Comparison of ENCODE assay signal across 18 cellular contexts in the genomic region with DNA sequence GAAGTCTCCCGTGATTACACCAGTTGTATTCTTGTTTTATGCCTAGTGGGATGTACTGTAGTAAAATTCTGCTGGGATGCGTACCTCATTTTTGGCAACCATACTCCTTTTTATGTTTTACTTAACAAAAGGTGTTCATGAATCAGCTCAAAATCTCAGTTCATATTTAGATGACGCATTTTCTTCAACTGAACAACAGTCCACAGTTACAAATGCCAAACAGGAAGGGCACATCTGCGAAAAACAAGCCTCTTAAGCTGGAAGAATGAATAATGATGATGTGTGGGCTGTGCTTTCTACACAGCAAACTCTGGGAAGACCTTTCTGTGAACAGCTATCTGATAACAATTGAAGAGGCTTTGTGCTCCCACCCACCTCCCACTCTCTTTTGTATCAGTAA.
DNase-seq lines count a peak whose midpoint lies in the region; ATAC-seq and TF ChIP-seq lines count a peak whose summit lies in the region.
"Had no signal": no experiment of that assay in that cellular context is flagged by ENCODE, and none has a peak within 500 bp of the region (broad histone marks: within the 10 kb centered on the region; RNA-seq: fewer than 3 reads in every experiment).

No MANE protein-coding gene starts in this region.

- no peaks in the 10 kb centered on the region for H3K4me1 ChIP-seq in adipocyte (ENCODE audit: control insufficient read depth, insufficient read depth, low read length)
- H3K4me1 ChIP-seq in uterus: no peaks in the 10 kb centered on the region
- H3K4me1 ChIP-seq: heart left ventricle had no signal

- no peak for DNase-seq in activated T-cell treated with anti-CD3 and anti-CD28 coated beads, Interleukin-2, amount 50 U/mL, for 72 hours
- no peak for DNase-seq in activated T-cell treated with anti-CD3 and anti-CD28 coated beads, Interleukin-2, amount 50 U/mL, for 24 hours
- DNase-seq in adipocyte (ENCODE audit: low read depth) (no peak), fibroblast of villous mesenchyme (ENCODE audit: low read depth) (peak; percentile 35), uterus (peak in 1 of 2 donors; percentile 23), amniotic stem cell (lab: John Stamatoyannopoulos, UW) (no peak), HT-29 (ENCODE audit: low spot score) (no peak)
- DNase-seq: activated gamma-delta T cell treated with Interleukin-2 at 50 U/mL for 16 hours; CD4-positive, alpha-beta T cell; cortex of kidney; H7; heart left ventricle; NCI-H1436 treated with DMSO at 0.1 percent for 48 hours; NCI-H226 had no signal

- H3K27me3 ChIP-seq in adipocyte (replicated peaks; ENCODE audit: control insufficient read depth, insufficient read depth, low read length): no peaks in the 10 kb centered on the region
- H3K27me3 ChIP-seq in uterus: no peaks in the 10 kb centered on the region

- ATAC-seq in activated T-cell treated with anti-CD3 and anti-CD28 coated beads, Interleukin-2, amount 50 U/mL, for 72 hours (replicated peaks in 1 of 2): peak; percentile 31 to 61
- no peak for ATAC-seq in GM21717 (IDR thresholded peaks at IDR 0.05; ENCODE audit: unreplicated experiment)
- ATAC-seq: heart left ventricle, WTC11 had no signal

- H3K36me3 Mint-ChIP-seq in activated T-cell treated with anti-CD3 and anti-CD28 coated beads, Interleukin-2, amount 50 U/mL, for 72 hours (ENCODE audit: insufficient read depth in 2 of 2): peaks cover 0 to 3% of the 10 kb centered on the region in 2 donors
- no peaks in the 10 kb centered on the region for H3K36me3 Mint-ChIP-seq in activated T-cell treated with anti-CD3 and anti-CD28 coated beads, Interleukin-2, amount 50 U/mL, for 24 hours (ENCODE audit: low read depth)
- H3K36me3 Mint-ChIP-seq: mesothelial cell of epicardium, WTC11 had no signal

- no peak overlapping the region for H3K9ac ChIP-seq in adipocyte (ENCODE audit: low read length)

- intact Hi-C loops in uterus (cut with DNase I; ENCODE audit: low total_unique reads): no loop called here

- H3K27ac ChIP-seq in uterus: peak overlapping the region; percentile 49 to 59
- H3K27ac ChIP-seq: heart left ventricle had no signal

- no peak overlapping the region for H3K27ac Mint-ChIP-seq in activated T-cell treated with anti-CD3 and anti-CD28 coated beads, Interleukin-2, amount 50 U/mL, for 72 hours
- no peak overlapping the region for H3K27ac Mint-ChIP-seq in activated T-cell treated with anti-CD3 and anti-CD28 coated beads, Interleukin-2, amount 50 U/mL, for 24 hours
- H3K27ac Mint-ChIP-seq: CD4-positive, alpha-beta T cell; mesothelial cell of epicardium; T-helper 1 cell treated with Interleukin-12 subunit alpha and Interleukin-12 subunit beta and Interleukin-4 antibody, amounts not matched to agents 30 μg/mL and 1 μg/mL, for 36 hours; WTC11 had no signal

- peaks cover 56% of the 10 kb centered on the region for H3K27me3 Mint-ChIP-seq in activated T-cell treated with anti-CD3 and anti-CD28 coated beads, Interleukin-2, amount 50 U/mL, for 72 hours (ENCODE audit: low read depth)
- H3K27me3 Mint-ChIP-seq in activated T-cell treated with anti-CD3 and anti-CD28 coated beads, Interleukin-2, amount 50 U/mL, for 24 hours: peaks cover 62% of the 10 kb centered on the region

- H3K4me3 ChIP-seq in adipocyte (ENCODE audit: low read length) (peak overlapping the region; percentile 15), fibroblast of villous mesenchyme (ENCODE audit: low read depth, low read length) (peak overlapping the region; percentile 12), uterus (no peak overlapping the region)
- H3K4me3 ChIP-seq: heart left ventricle had no signal

- no peak for TF ChIP-seq POLR2A in uterus (IDR thresholded peaks at IDR 0.05)

- H3K9me3 Mint-ChIP-seq in activated T-cell treated with anti-CD3 and anti-CD28 coated beads, Interleukin-2, amount 50 U/mL, for 72 hours: no peaks in the 10 kb centered on the region
- no peaks in the 10 kb centered on the region for H3K9me3 Mint-ChIP-seq in activated T-cell treated with anti-CD3 and anti-CD28 coated beads, Interleukin-2, amount 50 U/mL, for 24 hours
- H3K9me3 Mint-ChIP-seq: CD4-positive, alpha-beta T cell; mesothelial cell of epicardium; T-helper 1 cell treated with Interleukin-12 subunit alpha and Interleukin-12 subunit beta and Interleukin-4 antibody, amounts not matched to agents 30 μg/mL and 1 μg/mL, for 36 hours had no signal

- H3K9me3 ChIP-seq in adipocyte (ENCODE audit: control insufficient read depth, low read length) (no peaks in the 10 kb centered on the region), uterus (no peaks in the 10 kb centered on the region)
- H3K9me3 ChIP-seq: heart left ventricle had no signal

- TF ChIP-seq CTCF in fibroblast of villous mesenchyme (IDR thresholded peaks at IDR 0.05; ENCODE audit: insufficient read depth, low read depth, low read length): no peak
- TF ChIP-seq CTCF in uterus (IDR thresholded peaks at IDR 0.05): no peak

- H3K36me3 ChIP-seq in adipocyte (ENCODE audit: control insufficient read depth, insufficient read depth, low read length, severe bottlenecking): no peaks in the 10 kb centered on the region
- H3K36me3 ChIP-seq in uterus: no peaks in the 10 kb centered on the region
- H3K36me3 ChIP-seq: heart left ventricle had no signal

- peak overlapping the region; percentile 13 to 46 for H3K4me3 Mint-ChIP-seq in activated T-cell treated with anti-CD3 and anti-CD28 coated beads, Interleukin-2, amount 50 U/mL, for 72 hours
- no peak overlapping the region for H3K4me3 Mint-ChIP-seq in activated T-cell treated with anti-CD3 and anti-CD28 coated beads, Interleukin-2, amount 50 U/mL, for 24 hours
- H3K4me3 Mint-ChIP-seq: CD4-positive, alpha-beta T cell; mesothelial cell of epicardium; T-helper 1 cell treated with Interleukin-12 subunit alpha and Interleukin-12 subunit beta and Interleukin-4 antibody, amounts not matched to agents 30 μg/mL and 1 μg/mL, for 36 hours; WTC11 had no signal

- H3K4me1 Mint-ChIP-seq in activated T-cell treated with anti-CD3 and anti-CD28 coated beads, Interleukin-2, amount 50 U/mL, for 72 hours (ENCODE audit: low read depth): peaks cover 25% of the 10 kb centered on the region
- peaks cover 27% of the 10 kb centered on the region for H3K4me1 Mint-ChIP-seq in activated T-cell treated with anti-CD3 and anti-CD28 coated beads, Interleukin-2, amount 50 U/mL, for 24 hours (ENCODE audit: low read depth)

Comparison
In these comparisons a context has a peak if more than half of its experiments do, and no peak if none do; other contexts are left out.
1. H3K4me3 ChIP-seq: peak in adipocyte (single experiment) and fibroblast of villous mesenchyme (single experiment); none in uterus (0 of 2).